20 cellular contexts compared by ENCODE assay signal in the genomic region with DNA sequence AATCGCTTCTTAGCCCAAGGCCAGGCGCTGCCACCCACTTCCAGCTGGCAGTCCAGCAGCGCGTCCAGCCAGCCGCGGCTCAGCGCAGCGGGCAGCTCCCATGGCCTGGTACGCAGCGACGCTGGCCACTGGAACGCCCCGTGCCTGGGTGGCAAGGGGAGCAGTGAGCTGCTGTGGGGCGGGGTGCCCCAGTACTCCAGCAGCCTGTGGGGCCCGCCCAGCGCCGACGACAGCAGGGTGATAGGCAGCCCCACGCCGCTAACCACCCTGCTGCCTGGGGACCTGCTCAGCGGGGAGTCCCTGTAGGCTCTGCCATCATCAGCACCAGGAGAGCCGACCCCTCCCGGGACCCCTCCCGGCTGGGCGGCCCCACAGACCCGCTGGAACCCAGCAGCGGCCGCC. TPM values are rescaled to one million over a fixed set of nuclear protein-coding genes. Genes with fewer than 3 reads are reported as not detected.
A peak's percentile ranks its signal among the peaks of the same experiment; 100 is the strongest.
DNase-seq lines count a peak whose midpoint lies in the region; ATAC-seq, FAIRE-seq and TF ChIP-seq lines count a peak whose summit lies in the region.
"Had no signal": no experiment of that assay in that cellular context is flagged by ENCODE, and none has a peak within 500 bp of the region (broad histone marks: within the 10 kb centered on the region; RNA-seq: fewer than 3 reads in every experiment).

No MANE protein-coding gene starts in this region.

- ATAC-seq in esophagus mucosa = peak; percentile 21
- no peak for ATAC-seq in HG02588 (IDR thresholded peaks at IDR 0.05; ENCODE audit: unreplicated experiment)
- no peak for ATAC-seq in body of pancreas

- TF ChIP-seq CTCF in C4-2B (conservative IDR thresholded peaks at IDR 0.05) = no peak
- TF ChIP-seq CTCF in H9 (conservative IDR thresholded peaks at IDR 0.05) = no peak
- no peak for TF ChIP-seq CTCF in sigmoid colon (IDR thresholded peaks at IDR 0.05)
- no peak for TF ChIP-seq CTCF in body of pancreas (IDR thresholded peaks at IDR 0.05)

- H3K56ac ChIP-seq in H9 (ENCODE audit: insufficient read length, low read depth, low read length) = no peak overlapping the region

- TF ChIP-seq POLR2A in sigmoid colon (IDR thresholded peaks at IDR 0.05) (no peak), body of pancreas (IDR thresholded peaks at IDR 0.05) (no peak)

- H3K9me3 Mint-ChIP-seq in H9 = peaks cover 18% of the 10 kb centered on the region in 2 experiments

- no peak overlapping the region for H3K4me3 Mint-ChIP-seq in H9

- H3K4me3 ChIP-seq in sigmoid colon (no peak overlapping the region), body of pancreas (no peak overlapping the region)

- H3K23me2 ChIP-seq in H9 (ENCODE audit: insufficient read length, low read depth, low read length, poor library complexity, severe bottlenecking) = no peaks in the 10 kb centered on the region

- no peak overlapping the region for H3K23ac ChIP-seq in H9 (ENCODE audit: insufficient read length, low read depth, low read length)

- H3K14ac ChIP-seq in H9 (ENCODE audit: insufficient read depth, low read length) = no peak overlapping the region

- H3T11ph ChIP-seq in H9 (ENCODE audit: low read length) = no peak overlapping the region

- H3K27ac Mint-ChIP-seq in H9 = no peak overlapping the region

- intact Hi-C loops in sigmoid colon (cut with DNase I) (no loop called here), body of pancreas (cut with DNase I) (no loop called here)

- H3K4me2 ChIP-seq in H9 (ENCODE audit: insufficient read depth, insufficient read length, low read length) = no peak overlapping the region
- H3K4me2 ChIP-seq: KMS-11 had no signal

- TF ChIP-seq EP300 in sigmoid colon (IDR thresholded peaks at IDR 0.05) = no peak

- no peak overlapping the region for H2AK5ac ChIP-seq in H9 (ENCODE audit: insufficient read length, low read length)

- H3K27me3 ChIP-seq in H9 (ENCODE audit: insufficient read depth, low read length) (no peaks in the 10 kb centered on the region), sigmoid colon (no peaks in the 10 kb centered on the region), body of pancreas (no peaks in the 10 kb centered on the region)

- H4K5ac ChIP-seq in H9 (ENCODE audit: insufficient read length, low read depth, low read length) = no peak overlapping the region

- H3K4me1 Mint-ChIP-seq in H9 = peaks cover 5 to 6% of the 10 kb centered on the region in 2 experiments; a peak in 3 of 4 replicates

- H3K9ac ChIP-seq in H9 (ENCODE audit: extremely low read depth, insufficient read length, low read length) = no peak overlapping the region
- H3K9ac ChIP-seq: KMS-11 had no signal

- H3K4ac ChIP-seq in H9 (ENCODE audit: low read depth, low read length) = no peak overlapping the region

- no peaks in the 10 kb centered on the region for H3K79me2 ChIP-seq in H9 (ENCODE audit: insufficient read depth, low read length)

- no peak overlapping the region for H3K18ac ChIP-seq in H9 (ENCODE audit: insufficient read length, low read depth, low read length)

- no peaks in the 10 kb centered on the region for H3K4me1 ChIP-seq in H9 (ENCODE audit: insufficient read depth, low read length)
- H3K4me1 ChIP-seq in sigmoid colon = no peaks in the 10 kb centered on the region
- H3K4me1 ChIP-seq in body of pancreas = no peaks in the 10 kb centered on the region

- no peak overlapping the region for H2BK20ac ChIP-seq in H9 (ENCODE audit: low read depth, low read length, poor library complexity, severe bottlenecking)

- H2AFZ ChIP-seq in H9 (ENCODE audit: low read length) = no peak overlapping the region

- H2BK120ac ChIP-seq in H9 (ENCODE audit: low read depth, low read length, poor library complexity, severe bottlenecking) = no peak overlapping the region

- H3K27me3 Mint-ChIP-seq in H9 (ENCODE audit: low read depth) = no peaks in the 10 kb centered on the region

- H3K9me3 ChIP-seq in H9 (ENCODE audit: control insufficient read depth, low read depth, low read length) (peaks cover 12% of the 10 kb centered on the region), sigmoid colon (no peaks in the 10 kb centered on the region), body of pancreas (no peaks in the 10 kb centered on the region)

- H3K36me3 Mint-ChIP-seq in H9 (ENCODE audit: insufficient read depth in 1 of 3, low read depth in 3 of 3) = peaks cover 36 to 57% (median 52%) of the 10 kb centered on the region in 3 experiments

- H3K27ac ChIP-seq in C4-2B (peak overlapping the region; percentile 77), H9 (ENCODE audit: insufficient read length, low read depth, low read length) (no peak overlapping the region), sigmoid colon (no peak overlapping the region), body of pancreas (no peak overlapping the region)
- H3K27ac ChIP-seq: KMS-11 had no signal

- H4K20me1 ChIP-seq in H9 (ENCODE audit: control insufficient read depth, insufficient read depth, insufficient read length) = no peaks in the 10 kb centered on the region

- H4K8ac ChIP-seq in H9 (replicated peaks; ENCODE audit: insufficient read length, low read depth, low read length) = no peak overlapping the region

- DNase-seq in H9 (peak; percentile 34), sigmoid colon (peak; percentile 64), HTR-8/SVneo (ENCODE audit: insufficient read length, low spot score) (no peak), body of pancreas (no peak)
- DNase-seq: ACHN, C1 segment of cervical spinal cord, DMS79, GOT3, MV-4-11, NCI-H1694 treated with DMSO at 0.1 percent for 48 hours, NCI-H2107, NCI-H2227 treated with DMSO at 0.1 percent for 48 hours, NCI-H774, SHP77 treated with DMSO at 0.1 percent for 48 hours had no signal

- H2BK15ac ChIP-seq in H9 (ENCODE audit: low read depth, low read length) = no peak overlapping the region

- FAIRE-seq in HTR-8/SVneo (lab: Jason Lieb, UNC) = no peak
- FAIRE-seq: GM12892, GM18507 had no signal

- no peak overlapping the region for H4K91ac ChIP-seq in H9 (ENCODE audit: insufficient read length, low read depth, low read length)

- no peak overlapping the region for H2BK5ac ChIP-seq in H9 (ENCODE audit: insufficient read length, low read length)

- WGBS in H9 (ENCODE audit: extremely low coverage, insufficient read length, low lambda C conversion rate) = no CpG with 5 or more reads among the region's 28 CpGs
- 96% methylated on average over 28 of the region's 28 CpGs for WGBS in sigmoid colon, 2 donors
- WGBS in body of pancreas, 2 donors = 95 to 98% methylated on average over 6 to 27 of the region's 28 CpGs

- H2BK12ac ChIP-seq in H9 (ENCODE audit: insufficient read length, low read depth, low read length) = no peak overlapping the region

- H3K79me1 ChIP-seq in H9 (ENCODE audit: insufficient read depth, low read depth, low read length, poor library complexity, severe bottlenecking) = no peaks in the 10 kb centered on the region

- H3K36me3 ChIP-seq in sigmoid colon (peaks cover 0 to 66% (median 13%) of the 10 kb centered on the region in 4 donors), body of pancreas (replicated peaks in 1 of 2; ENCODE audit: insufficient read depth in 1 of 2, low read depth in 2 of 2) (peaks cover 0 to 6% of the 10 kb centered on the region in 2 donors)

RNA-seq across cellular contexts. Expression of a gene that starts 24.0 kb away (rescaled TPM):
- total RNA-seq in H9 (2021) (85.7 and 86.8 TPM in 2 replicates), esophagus mucosa (50.2 TPM), sigmoid colon (10 to 100 TPM in 2 of 4 donors, 1 to 10 TPM in 2; 5.3 to 13.9 (median 8.9) TPM), body of pancreas (10 to 100 TPM; 21.0 to 32.3 TPM)
- 100 to 1,000 TPM in 1 of 3 donors, 10 to 100 TPM in 1, 1 to 10 TPM in 1; 9.0 to 145 (median 10.8) TPM for polyA plus RNA-seq in sigmoid colon

RNA-seq across cellular contexts. Expression of a gene that starts 26.0 kb away (rescaled TPM):
- total RNA-seq in H9 (2021) = 1.0 and 1.9 TPM in 2 replicates
- total RNA-seq in esophagus mucosa = 2.0 TPM
- total RNA-seq in sigmoid colon = 10 to 100 TPM in 1 of 4 donors, 1 to 10 TPM in 3; 2.8 to 13.2 (median 3.9) TPM
- 10 to 100 TPM in 1 of 3 donors, 1 to 10 TPM in 2; 1.8 to 51.7 (median 2.1) TPM for polyA plus RNA-seq in sigmoid colon
- total RNA-seq in body of pancreas = 1 to 10 TPM; 1.6 to 3.3 TPM

RNA-seq across cellular contexts. Expression of a gene that starts 41.6 kb away (rescaled TPM):
- total RNA-seq in H9 (2021) (not detected in 2 replicates), esophagus mucosa (0.44 TPM), sigmoid colon (not detected), body of pancreas (not detected)
- under 1 TPM in 1 of 3 donors, not detected in 2; 0.73 TPM for polyA plus RNA-seq in sigmoid colon

Comparison
In these comparisons a context has a peak if more than half of its experiments do, and no peak if none do; other contexts are left out.
1. DNase-seq: peak in H9 (single experiment) and sigmoid colon (single experiment); none in HTR-8/SVneo (single experiment) and body of pancreas (0 of 4).